ENCODE assay signal across 29 cellular contexts in genomic region chr11:15485432-15485831, GRCh38.
"Had no signal": no experiment of that assay in that cellular context is flagged by ENCODE, and none has a peak within 500 bp of the region (broad histone marks: within the 10 kb centered on the region; RNA-seq: fewer than 3 reads in every experiment).

No MANE protein-coding gene starts in this region.

- H3K27ac ChIP-seq: stomach, suprapubic skin, testis, thoracic aorta, thyroid gland, tibial artery, tibial nerve, transverse colon, upper lobe of left lung, upper lobe of right lung, uterus, vagina had no signal

- H3K36me3 ChIP-seq: stomach, suprapubic skin, thoracic aorta, thyroid gland, tibial artery, tibial nerve, transverse colon, upper lobe of left lung, upper lobe of right lung, uterus, vagina had no signal

- H3K9me3 Mint-ChIP-seq: stimulated activated naive CD8-positive, alpha-beta T cell treated with anti-CD3 and anti-CD28 coated beads, Interleukin-15, Interleukin-2, amounts not matched to agents 100 ng/mL and 50 ng/mL, for 24 hours; type B pancreatic cell had no signal

- H3K4me1 Mint-ChIP-seq: stimulated activated effector memory CD8-positive, alpha-beta T cell treated with anti-CD3 and anti-CD28 coated beads, Interleukin-12 subunit alpha, Interleukin-12 subunit beta, amount 100 ng/mL, for 72 hours; stimulated activated memory B cell treated with anti-CD40 and anti-IgM and Interleukin-4, amounts not matched to agents 10 μg/mL and 1 μg/mL and 100 μg/mL, for 72 hours; stimulated activated naive CD8-positive, alpha-beta T cell treated with anti-CD3 and anti-CD28 coated beads, Interleukin-15, amount 100 ng/mL, for 72 hours had no signal

- FAIRE-seq: urothelium cell line had no signal

- H3K27ac Mint-ChIP-seq: stimulated activated effector memory CD8-positive, alpha-beta T cell treated with anti-CD3 and anti-CD28 coated beads, Interleukin-12 subunit alpha, Interleukin-12 subunit beta, amount 100 ng/mL, for 72 hours; stimulated activated memory B cell treated with anti-CD40 and anti-IgM and Interleukin-4, amounts not matched to agents 10 μg/mL and 1 μg/mL and 100 μg/mL, for 72 hours; stimulated activated naive B cell treated with anti-CD40 and anti-IgM and Interleukin-4, amounts not matched to agents 10 μg/mL and 1 μg/mL and 100 μg/mL, for 72 hours; stimulated activated naive CD8-positive, alpha-beta T cell treated with anti-CD3 and anti-CD28 coated beads, Interleukin-15, amount 100 ng/mL, for 72 hours; stimulated activated naive CD8-positive, alpha-beta T cell treated with anti-CD3 and anti-CD28 coated beads, Interleukin-15, Interleukin-2, amounts not matched to agents 100 ng/mL and 50 ng/mL, for 24 hours; type B pancreatic cell had no signal

- H3K9me3 ChIP-seq: stomach, suprapubic skin, testis, thoracic aorta, thyroid gland, tibial artery, tibial nerve, transverse colon, upper lobe of left lung, upper lobe of right lung, uterus, vagina had no signal

- H3K4me3 ChIP-seq: stomach, suprapubic skin, testis, thoracic aorta, thyroid gland, tibial artery, tibial nerve, transverse colon, upper lobe of left lung, upper lobe of right lung, uterus, vagina had no signal

- DNase-seq: stimulated activated CD4-positive, alpha-beta T cell treated with anti-CD3 and anti-CD28 coated beads, Interleukin-2, amount 100 ng/mL, for 48 hours; stimulated activated CD4-positive, alpha-beta T cell treated with anti-CD3 and anti-CD28 coated beads, Interleukin-4, amount 100 ng/mL, for 1 hour; stimulated activated CD4-positive, alpha-beta T cell treated with anti-CD3 and anti-CD28 coated beads, Interleukin-4, amount 100 ng/mL, for 24 hours; stimulated activated CD4-positive, alpha-beta T cell treated with anti-CD3 and anti-CD28 coated beads, Interleukin-4, amount 100 ng/mL, for 4 hours; stimulated activated CD8-positive, alpha-beta memory T cell treated with anti-CD3 and anti-CD28 coated beads, Interleukin-4, amount 100 ng/mL, for 48 hours; stimulated activated naive B cell treated with anti-CD40 and anti-IgM and Interleukin-4, amounts not matched to agents 10 μg/mL and 1 μg/mL and 100 μg/mL, for 72 hours; stimulated activated naive CD4-positive, alpha-beta T cell; stimulated activated naive CD4-positive, alpha-beta T cell treated with Interleukin-2 at 50 U/mL for 16 hours; stimulated activated naive CD8-positive, alpha-beta T cell treated with anti-CD3 and anti-CD28 coated beads, Interleukin-15, amount 100 ng/mL, for 72 hours; stimulated activated naive CD8-positive, alpha-beta T cell treated with anti-CD3 and anti-CD28 coated beads, Interleukin-15, Interleukin-2, amounts not matched to agents 100 U/mL and 50 U/mL, for 24 hours; stomach; substantia nigra; testis; thyroid gland; tibial artery; transverse colon; trophoblast cell; upper lobe of left lung; upper lobe of right lung; uterus had no signal

- H3K27me3 ChIP-seq: stomach, suprapubic skin, testis, thyroid gland, tibial artery, tibial nerve, transverse colon, upper lobe of left lung, upper lobe of right lung, uterus, vagina had no signal

- H3K4me3 Mint-ChIP-seq: stimulated activated effector memory CD8-positive, alpha-beta T cell treated with anti-CD3 and anti-CD28 coated beads, Interleukin-12 subunit alpha, Interleukin-12 subunit beta, amount 100 ng/mL, for 72 hours; stimulated activated memory B cell treated with anti-CD40 and anti-IgM and Interleukin-4, amounts not matched to agents 10 μg/mL and 1 μg/mL and 100 μg/mL, for 72 hours; stimulated activated naive B cell treated with anti-CD40 and anti-IgM and Interleukin-4, amounts not matched to agents 10 μg/mL and 1 μg/mL and 100 μg/mL, for 72 hours; stimulated activated naive CD8-positive, alpha-beta T cell treated with anti-CD3 and anti-CD28 coated beads, Interleukin-15, amount 100 ng/mL, for 72 hours; stimulated activated naive CD8-positive, alpha-beta T cell treated with anti-CD3 and anti-CD28 coated beads, Interleukin-15, Interleukin-2, amounts not matched to agents 100 ng/mL and 50 ng/mL, for 24 hours; type B pancreatic cell had no signal

- ATAC-seq: stimulated activated effector memory CD8-positive, alpha-beta T cell treated with anti-CD3 and anti-CD28 coated beads, Interleukin-12 subunit alpha, Interleukin-12 subunit beta, amount 100 ng/mL, for 72 hours; stimulated activated memory B cell treated with anti-CD40 and anti-IgM and Interleukin-4, amounts not matched to agents 10 μg/mL and 1 μg/mL and 100 μg/mL, for 72 hours; stimulated activated naive B cell treated with anti-CD40 and anti-IgM and Interleukin-4, amounts not matched to agents 10 μg/mL and 1 μg/mL and 100 μg/mL, for 72 hours; stimulated activated naive CD8-positive, alpha-beta T cell treated with anti-CD3 and anti-CD28 coated beads, Interleukin-15, amount 100 ng/mL, for 72 hours; stimulated activated naive CD8-positive, alpha-beta T cell treated with anti-CD3 and anti-CD28 coated beads, Interleukin-15, Interleukin-2, amounts not matched to agents 100 U/mL and 50 U/mL, for 24 hours; upper lobe of right lung had no signal

- H3K36me3 Mint-ChIP-seq: stimulated activated effector memory CD8-positive, alpha-beta T cell treated with anti-CD3 and anti-CD28 coated beads, Interleukin-12 subunit alpha, Interleukin-12 subunit beta, amount 100 ng/mL, for 72 hours; stimulated activated memory B cell treated with anti-CD40 and anti-IgM and Interleukin-4, amounts not matched to agents 10 μg/mL and 1 μg/mL and 100 μg/mL, for 72 hours; stimulated activated naive B cell treated with anti-CD40 and anti-IgM and Interleukin-4, amounts not matched to agents 10 μg/mL and 1 μg/mL and 100 μg/mL, for 72 hours; type B pancreatic cell had no signal

- H3K27me3 Mint-ChIP-seq: stimulated activated memory B cell treated with anti-CD40 and anti-IgM and Interleukin-4, amounts not matched to agents 10 μg/mL and 1 μg/mL and 100 μg/mL, for 72 hours; stimulated activated naive CD8-positive, alpha-beta T cell treated with anti-CD3 and anti-CD28 coated beads, Interleukin-15, amount 100 ng/mL, for 72 hours; stimulated activated naive CD8-positive, alpha-beta T cell treated with anti-CD3 and anti-CD28 coated beads, Interleukin-15, Interleukin-2, amounts not matched to agents 100 ng/mL and 50 ng/mL, for 24 hours had no signal

- H3K4me1 ChIP-seq: stomach, suprapubic skin, testis, thyroid gland, tibial artery, tibial nerve, transverse colon, upper lobe of left lung, upper lobe of right lung, uterus, vagina had no signal
